9 cellular contexts compared by ENCODE assay signal in genomic region chr1:97138515-97139032, GRCh38.
DNase-seq lines count a peak whose midpoint lies in the region; ATAC-seq and TF ChIP-seq lines count a peak whose summit lies in the region.
"Had no signal": no experiment of that assay in that cellular context is flagged by ENCODE, and none has a peak within 500 bp of the region (broad histone marks: within the 10 kb centered on the region; RNA-seq: fewer than 3 reads in every experiment).

No MANE protein-coding gene starts in this region.

- peak; percentile 13 for ATAC-seq in activated CD8-positive, alpha-beta T cell treated with anti-CD3 and anti-CD28 coated beads for 36 hours
- ATAC-seq in activated CD8-positive, alpha-beta T cell treated with anti-CD3 and anti-CD28 coated beads, Interleukin-2, amount 10 ng/mL, durations not matched to agents 7 days and 5 days: no peak
- ATAC-seq in HG03378 (IDR thresholded peaks at IDR 0.05; ENCODE audit: unreplicated experiment): peak; percentile 23
- no peak for ATAC-seq in thoracic aorta (ENCODE audit: insufficient number of reproducible peaks, low FRiP score, low read depth)

- H3K4me3 Mint-ChIP-seq in activated CD8-positive, alpha-beta T cell treated with anti-CD3 and anti-CD28 coated beads for 36 hours: no peak overlapping the region
- no peak overlapping the region for H3K4me3 Mint-ChIP-seq in activated CD8-positive, alpha-beta T cell treated with anti-CD3 and anti-CD28 coated beads, Interleukin-2, amount 10 ng/mL, durations not matched to agents 7 days and 5 days
- no peak overlapping the region for H3K4me3 Mint-ChIP-seq in endothelial cell (ENCODE audit: unreplicated experiment)
- H3K4me3 Mint-ChIP-seq in CD4-positive, alpha-beta memory T cell: no peak overlapping the region

- no peaks in the 10 kb centered on the region for H3K9me3 Mint-ChIP-seq in activated CD8-positive, alpha-beta T cell treated with anti-CD3 and anti-CD28 coated beads for 36 hours
- H3K9me3 Mint-ChIP-seq in activated CD8-positive, alpha-beta T cell treated with anti-CD3 and anti-CD28 coated beads, Interleukin-2, amount 10 ng/mL, durations not matched to agents 7 days and 5 days (ENCODE audit: insufficient read depth): no peaks in the 10 kb centered on the region
- no peaks in the 10 kb centered on the region for H3K9me3 Mint-ChIP-seq in endothelial cell (ENCODE audit: unreplicated experiment)
- no peaks in the 10 kb centered on the region for H3K9me3 Mint-ChIP-seq in CD4-positive, alpha-beta memory T cell

- H3K27me3 Mint-ChIP-seq in activated CD8-positive, alpha-beta T cell treated with anti-CD3 and anti-CD28 coated beads for 36 hours: no peaks in the 10 kb centered on the region
- H3K27me3 Mint-ChIP-seq in activated CD8-positive, alpha-beta T cell treated with anti-CD3 and anti-CD28 coated beads, Interleukin-2, amount 10 ng/mL, durations not matched to agents 7 days and 5 days (ENCODE audit: low read depth): no peaks in the 10 kb centered on the region
- peaks cover 1% of the 10 kb centered on the region for H3K27me3 Mint-ChIP-seq in endothelial cell (ENCODE audit: unreplicated experiment)
- H3K27me3 Mint-ChIP-seq in CD4-positive, alpha-beta memory T cell: no peaks in the 10 kb centered on the region

- peak; percentile 32 for TF ChIP-seq CTCF in activated CD8-positive, alpha-beta T cell treated with anti-CD3 and anti-CD28 coated beads for 36 hours (IDR thresholded peaks at IDR 0.05)
- TF ChIP-seq CTCF in endothelial cell (IDR thresholded peaks at IDR 0.05; ENCODE audit: unreplicated experiment) (no peak), thoracic aorta (IDR thresholded peaks at IDR 0.05) (no peak)

- no peak for DNase-seq in activated CD8-positive, alpha-beta T cell treated with anti-CD3 and anti-CD28 coated beads for 36 hours
- no peak for DNase-seq in activated CD8-positive, alpha-beta T cell treated with anti-CD3 and anti-CD28 coated beads, Interleukin-2, amount 10 ng/mL, durations not matched to agents 7 days and 5 days
- DNase-seq in endothelial cell (ENCODE audit: low spot score): no peak
- no peak for DNase-seq in thoracic aorta (ENCODE audit: low spot score)
- DNase-seq in T-helper 1 cell: no peak
- DNase-seq in CD4-positive, alpha-beta memory T cell: no peak
- DNase-seq in NCI-H2029 treated with DMSO at 0.1 percent for 48 hours (lab: John Stamatoyannopoulos, UW): no peak
- DNase-seq: cerebellar nuclear complex had no signal

- H3K27ac Mint-ChIP-seq in activated CD8-positive, alpha-beta T cell treated with anti-CD3 and anti-CD28 coated beads for 36 hours: no peak overlapping the region
- no peak overlapping the region for H3K27ac Mint-ChIP-seq in activated CD8-positive, alpha-beta T cell treated with anti-CD3 and anti-CD28 coated beads, Interleukin-2, amount 10 ng/mL, durations not matched to agents 7 days and 5 days
- H3K27ac Mint-ChIP-seq in endothelial cell (ENCODE audit: unreplicated experiment): peak overlapping the region; percentile 48
- peak overlapping the region in 1 of 7 donors; percentile 34 for H3K27ac Mint-ChIP-seq in CD4-positive, alpha-beta memory T cell

- H3K36me3 Mint-ChIP-seq in activated CD8-positive, alpha-beta T cell treated with anti-CD3 and anti-CD28 coated beads for 36 hours (ENCODE audit: low read depth): no peaks in the 10 kb centered on the region
- no peaks in the 10 kb centered on the region for H3K36me3 Mint-ChIP-seq in activated CD8-positive, alpha-beta T cell treated with anti-CD3 and anti-CD28 coated beads, Interleukin-2, amount 10 ng/mL, durations not matched to agents 7 days and 5 days (ENCODE audit: low read depth)
- no peaks in the 10 kb centered on the region for H3K36me3 Mint-ChIP-seq in endothelial cell (ENCODE audit: low read depth, unreplicated experiment)
- peaks cover 13 to 17% of the 10 kb centered on the region in 2 donors for H3K36me3 Mint-ChIP-seq in CD4-positive, alpha-beta memory T cell

- no peaks in the 10 kb centered on the region for H3K27me3 ChIP-seq in thoracic aorta (replicated peaks; ENCODE audit: insufficient read depth)
- no peaks in the 10 kb centered on the region for H3K27me3 ChIP-seq in CD4-positive, alpha-beta memory T cell (ENCODE audit: insufficient read depth, low read length)

- no peak overlapping the region for H3K27ac ChIP-seq in thoracic aorta
- H3K27ac ChIP-seq in CD4-positive, alpha-beta memory T cell (ENCODE audit: low read depth, low read length): no peak overlapping the region

- H3K4me1 Mint-ChIP-seq in activated CD8-positive, alpha-beta T cell treated with anti-CD3 and anti-CD28 coated beads for 36 hours (ENCODE audit: low read depth): peaks cover 3% of the 10 kb centered on the region
- peaks cover 4% of the 10 kb centered on the region for H3K4me1 Mint-ChIP-seq in activated CD8-positive, alpha-beta T cell treated with anti-CD3 and anti-CD28 coated beads, Interleukin-2, amount 10 ng/mL, durations not matched to agents 7 days and 5 days (ENCODE audit: low read depth)
- H3K4me1 Mint-ChIP-seq in endothelial cell (ENCODE audit: unreplicated experiment): peaks cover 4% of the 10 kb centered on the region
- H3K4me1 Mint-ChIP-seq in CD4-positive, alpha-beta memory T cell: peaks cover 0 to 7% (median 5%) of the 10 kb centered on the region in 4 donors

- peak overlapping the region; percentile 35 for H3K4me3 ChIP-seq in thoracic aorta
- no peak overlapping the region for H3K4me3 ChIP-seq in CD4-positive, alpha-beta memory T cell (ENCODE audit: low read length in 2 of 2)

- intact Hi-C loops in activated CD8-positive, alpha-beta T cell treated with anti-CD3 and anti-CD28 coated beads for 36 hours (cut with micrococcal nuclease): no loop called here
- intact Hi-C loops in CD4-positive, alpha-beta memory T cell (cut with micrococcal nuclease): loop anchor here (1.0 kb wide), 1 partner anchor 913 kb away; no protein-coding TSS in a partner anchor

- peaks cover 5 to 10% of the 10 kb centered on the region in 2 donors for H3K4me1 ChIP-seq in thoracic aorta (ENCODE audit: control insufficient read depth in 1 of 2, low read depth in 2 of 2)
- no peaks in the 10 kb centered on the region for H3K4me1 ChIP-seq in CD4-positive, alpha-beta memory T cell (ENCODE audit: insufficient read depth, low read length)

- CTCF ChIA-PET in activated CD8-positive, alpha-beta T cell treated with anti-CD3 and anti-CD28 coated beads for 36 hours (lab: Charles Lee): interaction anchor here (0.8 to 1.9 kb wide), 13 partner anchors 10 to 1330 kb away, joined by 3 to 10 read pairs (median 3); no protein-coding TSS in a partner anchor
- CTCF ChIA-PET in activated CD8-positive, alpha-beta T cell treated with anti-CD3 and anti-CD28 coated beads, Interleukin-2, amount 10 ng/mL, durations not matched to agents 7 days and 5 days (lab: Charles Lee): interaction anchor here (0.5 to 3.6 kb wide), 10 partner anchors 12 to 914 kb away, joined by 3 to 23 read pairs (median 3); no protein-coding TSS in a partner anchor
- CTCF ChIA-PET in CD4-positive, alpha-beta memory T cell (lab: Charles Lee; ENCODE audit: partially characterized antibody): interaction anchor here (0.8 to 1.9 kb wide), 8 partner anchors 10 to 1327 kb away, joined by 3 to 10 read pairs (median 4); no protein-coding TSS in a partner anchor

- H3K9me3 ChIP-seq in thoracic aorta: no peaks in the 10 kb centered on the region
- no peaks in the 10 kb centered on the region for H3K9me3 ChIP-seq in CD4-positive, alpha-beta memory T cell (ENCODE audit: control insufficient read depth in 1 of 2, low read length in 2 of 2)

- POLR2A ChIA-PET in activated CD8-positive, alpha-beta T cell treated with anti-CD3 and anti-CD28 coated beads for 36 hours (lab: Charles Lee): no interaction called here
- POLR2A ChIA-PET in activated CD8-positive, alpha-beta T cell treated with anti-CD3 and anti-CD28 coated beads, Interleukin-2, amount 10 ng/mL, durations not matched to agents 7 days and 5 days (lab: Charles Lee): no interaction called here
- POLR2A ChIA-PET in CD4-positive, alpha-beta memory T cell (lab: Charles Lee; ENCODE audit: partially characterized antibody): interaction anchor here (0.6 kb wide), 1 partner anchor 11 kb away, joined by 3 read pairs; no protein-coding TSS in a partner anchor

- H3K36me3 ChIP-seq in thoracic aorta: no peaks in the 10 kb centered on the region
- no peaks in the 10 kb centered on the region for H3K36me3 ChIP-seq in CD4-positive, alpha-beta memory T cell (ENCODE audit: insufficient read depth, low read length)

Comparison
In these comparisons a context has a peak if more than half of its experiments do, and no peak if none do; other contexts are left out.
1. ATAC-seq: peak in activated CD8-positive, alpha-beta T cell treated with anti-CD3 and anti-CD28 coated beads for 36 hours (single experiment) and HG03378 (single experiment); none in activated CD8-positive, alpha-beta T cell treated with anti-CD3 and anti-CD28 coated beads, Interleukin-2, amount 10 ng/mL, durations not matched to agents 7 days and 5 days (single experiment) and thoracic aorta (single experiment).